8 cellular contexts compared by ENCODE assay signal in genomic region chr6:3118353-3119039, GRCh38. TPM values are rescaled to one million over a fixed set of nuclear protein-coding genes. Genes with fewer than 3 reads are reported as not detected.
A peak's percentile ranks its signal among the peaks of the same experiment; 100 is the strongest.
DNase-seq lines count a peak whose midpoint lies in the region; FAIRE-seq and TF ChIP-seq lines count a peak whose summit lies in the region.

TSS of gene BPHL (plus strand) at chr6:3118711. CDS start at chr6:3118741, 30 bp downstream.

- H3K27ac ChIP-seq in MM.1S (ENCODE audit: low read length): peak within 1 kb of the TSS; percentile 30; the same call in 1 of the 2 replicates
- H3K27ac ChIP-seq in stomach: peak within 1 kb of the TSS; percentile 90 to 99 (median 96)

- peak within 1 kb of the TSS; percentile 75 for H3K27ac Mint-ChIP-seq in neural crest cell (ENCODE audit: unreplicated experiment)

- no peaks in the 10 kb centered on the region for H3K27me3 ChIP-seq in MM.1S (replicated peaks; ENCODE audit: insufficient read depth, low read length)
- H3K27me3 ChIP-seq in stomach: no peaks in the 10 kb centered on the region

- H3K36me3 ChIP-seq in MM.1S (replicated peaks; ENCODE audit: insufficient read depth, low read length) (no peaks in the 10 kb centered on the region), stomach (peaks cover 8 to 26% (median 21%) of the 10 kb centered on the region in 4 donors)

- peak; percentile 88 for FAIRE-seq in G401.6 (lab: Jason Lieb, UNC)

- H3F3A ChIP-seq in MM.1S (ENCODE audit: insufficient read depth, low read length): peaks cover 11% of the 10 kb centered on the region

- H3K4me1 ChIP-seq in MM.1S (ENCODE audit: low read length) (peaks cover 15% of the 10 kb centered on the region; the same call in 1 of the 2 replicates), stomach (peaks cover 4 to 28% (median 22%) of the 10 kb centered on the region in 4 donors)

- H3K4me2 ChIP-seq in MM.1S (ENCODE audit: low read depth, low read length): peak within 1 kb of the TSS; percentile 100

- H3K9me3 ChIP-seq in MM.1S (replicated peaks; ENCODE audit: insufficient read depth, low read length) (no peaks in the 10 kb centered on the region), stomach (no peaks in the 10 kb centered on the region)

- TF ChIP-seq CTCF in MM.1S (IDR thresholded peaks at IDR 0.05; ENCODE audit: low read length) (no peak), foreskin fibroblast (IDR thresholded peaks at IDR 0.05; ENCODE audit: low read depth, low read length) (no peak), neural crest cell (conservative IDR thresholded peaks at IDR 0.05) (no peak), stomach (IDR thresholded peaks at IDR 0.05) (peak in 1 of 7 experiments; percentile 12)

- no peaks in the 10 kb centered on the region for H3K9me2 ChIP-seq in MM.1S (replicated peaks; ENCODE audit: insufficient read depth, low read length)

- H2AFZ ChIP-seq in MM.1S (ENCODE audit: low read length): peak within 1 kb of the TSS; percentile 95

- H4K20me1 ChIP-seq in MM.1S (ENCODE audit: insufficient read depth, low read length): no peaks in the 10 kb centered on the region

- intact Hi-C loops in stomach (cut with DNase I; ENCODE audit: low total_unique reads): no loop called here

- TF ChIP-seq POLR2A in stomach (IDR thresholded peaks at IDR 0.05): peak in 1 of 4 donors; percentile 43

- 0 to 1% (median 0%) methylated on average over 24 to 89 of the region's 89 CpGs for WGBS in stomach, 5 donors

- no peaks in the 10 kb centered on the region for H3K27me3 Mint-ChIP-seq in neural crest cell (ENCODE audit: low read depth)

- H3K4me3 ChIP-seq in MM.1S (ENCODE audit: low read length) (peak within 1 kb of the TSS; percentile 68), foreskin fibroblast (ENCODE audit: low read depth in 1 of 2, low read length in 2 of 2) (peak within 1 kb of the TSS; percentile 74 to 83), stomach (peak within 1 kb of the TSS; percentile 63 to 93 (median 86))

- no peaks in the 10 kb centered on the region for H3K36me3 Mint-ChIP-seq in neural crest cell (ENCODE audit: low read depth)

- H3K4me1 Mint-ChIP-seq in neural crest cell: peaks cover 36% of the 10 kb centered on the region

- DNase-seq in HCEC 1CT: peak; percentile 92
- peak; percentile 91 for DNase-seq in MM.1S
- peak; percentile 91 for DNase-seq in SHP77 treated with DMSO at 0.1 percent for 48 hours (lab: John Stamatoyannopoulos, UW)
- peak; percentile 99 for DNase-seq in activated gamma-delta T cell treated with anti-CD3 and anti-CD28 coated beads, Interleukin-2, amount 50 U/mL, for 16 hours (ENCODE audit: low read depth)
- DNase-seq in foreskin fibroblast: peak; percentile 91 to 98
- peak; percentile 100 for DNase-seq in neural crest cell (ENCODE audit: low read depth, low spot score)
- peak; percentile 99 for DNase-seq in stomach

- TF ChIP-seq EP300 in stomach (IDR thresholded peaks at IDR 0.05): no peak

- no peaks in the 10 kb centered on the region for H3K79me2 ChIP-seq in MM.1S (ENCODE audit: low read length)

- peak within 1 kb of the TSS; percentile 89 for H3K4me3 Mint-ChIP-seq in neural crest cell

- H3K9me3 Mint-ChIP-seq in neural crest cell: no peaks in the 10 kb centered on the region

- H3K9ac ChIP-seq in MM.1S (ENCODE audit: low read length): peak within 1 kb of the TSS; percentile 68; the same call in 1 of the 2 replicates

RNA-seq across cellular contexts. Expression of gene BPHL, which starts in this region (rescaled TPM):
- 45.7 and 47.4 TPM in 2 replicates for total RNA-seq in neural crest cell
- total RNA-seq in stomach: 100 to 1,000 TPM in 1 of 5 donors, 10 to 100 TPM in 3, 1 to 10 TPM in 1; 9.3 to 104 (median 18.2) TPM
- polyA plus RNA-seq in stomach: 10 to 100 TPM; 11.8 to 13.1 (median 13.0) TPM

Comparison
In these comparisons a context has a peak if more than half of its experiments do, and no peak if none do; other contexts are left out.
1. Peak in every context shown above with its lines: DNase-seq, H3K4me3 ChIP-seq and H3K27ac ChIP-seq.